In the genomic region with DNA sequence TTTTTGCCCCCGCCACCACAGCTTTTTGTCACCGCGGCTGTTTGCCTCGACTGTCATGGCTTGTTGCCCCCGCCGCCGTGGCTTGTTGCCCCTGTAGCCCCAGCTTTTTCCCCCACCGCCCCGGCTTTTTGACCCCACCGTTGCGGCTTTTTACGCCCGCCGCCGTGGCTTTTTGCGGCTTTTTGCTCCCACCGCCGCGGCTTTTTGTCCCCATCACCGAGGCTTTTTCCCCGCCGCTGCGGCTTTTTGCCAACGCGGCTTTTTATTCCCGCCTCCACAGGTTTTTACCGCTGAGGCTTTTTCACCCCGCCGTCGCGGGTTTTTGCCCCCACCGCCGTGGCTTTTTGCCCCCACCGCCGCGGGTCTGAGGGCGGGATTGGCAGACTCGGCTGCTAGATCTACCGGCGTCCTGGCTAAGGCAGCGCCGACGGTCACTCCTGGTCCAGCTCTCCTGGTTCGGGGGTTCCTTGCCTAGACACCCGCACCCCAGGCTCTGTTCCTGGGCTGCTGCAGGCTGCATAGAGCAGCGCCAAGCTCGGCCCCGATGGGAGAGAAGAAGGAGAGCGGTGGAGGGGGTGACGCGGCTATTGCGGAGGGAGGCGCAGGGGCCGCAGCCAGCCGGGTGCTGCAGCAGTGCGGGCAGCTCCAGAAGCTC, we compare ENCODE assay signal across 16 cellular contexts.
DNase-seq lines count a peak whose midpoint lies in the region; ATAC-seq, FAIRE-seq and TF ChIP-seq lines count a peak whose summit lies in the region.
"Had no signal": no experiment of that assay in that cellular context is flagged by ENCODE, and none has a peak within 500 bp of the region (broad histone marks: within the 10 kb centered on the region; RNA-seq: fewer than 3 reads in every experiment).

No MANE protein-coding gene starts in this region.

- H3K9me3 Mint-ChIP-seq in natural killer cell treated with Interleukin-12 subunit alpha and Interleukin-12 subunit beta and Interleukin-15 and Interleukin-18, amount 100 ng/mL, for 72 hours = peaks cover 8% of the 10 kb centered on the region
- peaks cover 6 to 11% of the 10 kb centered on the region in 2 donors for H3K9me3 Mint-ChIP-seq in natural killer cell
- peaks cover 8% of the 10 kb centered on the region for H3K9me3 Mint-ChIP-seq in stimulated activated memory B cell treated with anti-CD40 and anti-IgM and Interleukin-4, amounts not matched to agents 10 μg/mL and 1 μg/mL and 100 μg/mL, for 72 hours

- no peak overlapping the region for H3K4me3 Mint-ChIP-seq in natural killer cell treated with Interleukin-12 subunit alpha and Interleukin-12 subunit beta and Interleukin-15 and Interleukin-18, amount 100 ng/mL, for 72 hours
- no peak overlapping the region for H3K4me3 Mint-ChIP-seq in natural killer cell
- H3K4me3 Mint-ChIP-seq in stimulated activated memory B cell treated with anti-CD40 and anti-IgM and Interleukin-4, amounts not matched to agents 10 μg/mL and 1 μg/mL and 100 μg/mL, for 72 hours = no peak overlapping the region
- H3K4me3 Mint-ChIP-seq: CD8-positive, alpha-beta memory T cell; H9 had no signal

- no peak overlapping the region for H3K4me3 ChIP-seq in kidney (ENCODE audit: low read length in 2 of 2)
- no peak overlapping the region for H3K4me3 ChIP-seq in spleen
- H3K4me3 ChIP-seq: A549 had no signal

- no peak for FAIRE-seq in kidney (lab: Jason Lieb, UNC)
- FAIRE-seq: A549, GM12892, GM19239 had no signal

- ATAC-seq in natural killer cell treated with Interleukin-12 subunit alpha and Interleukin-12 subunit beta and Interleukin-15 and Interleukin-18, amount 100 ng/mL, for 72 hours = no peak
- ATAC-seq in natural killer cell = no peak
- ATAC-seq in stimulated activated memory B cell treated with anti-CD40 and anti-IgM and Interleukin-4, amounts not matched to agents 10 μg/mL and 1 μg/mL and 100 μg/mL, for 72 hours = no peak
- ATAC-seq: A549 had no signal

- H3K4me1 ChIP-seq in kidney (ENCODE audit: control insufficient read depth in 1 of 2, insufficient read depth in 1 of 2, low read depth in 1 of 2, low read length in 2 of 2) (no peaks in the 10 kb centered on the region), spleen (no peaks in the 10 kb centered on the region)
- H3K4me1 ChIP-seq: A549, Caco-2 had no signal

- no peak for TF ChIP-seq CTCF in natural killer cell (IDR thresholded peaks at IDR 0.05)
- no peak for TF ChIP-seq CTCF in kidney (IDR thresholded peaks at IDR 0.05; ENCODE audit: borderline replicate concordance, extremely low read depth, insufficient read depth)
- no peak for TF ChIP-seq CTCF in spleen (IDR thresholded peaks at IDR 0.05 in 8 of 11, conservative IDR thresholded peaks at IDR 0.05 in 3 of 11)

- no peaks in the 10 kb centered on the region for H3K27me3 Mint-ChIP-seq in natural killer cell treated with Interleukin-12 subunit alpha and Interleukin-12 subunit beta and Interleukin-15 and Interleukin-18, amount 100 ng/mL, for 72 hours
- H3K27me3 Mint-ChIP-seq in natural killer cell (ENCODE audit: low read depth in 2 of 2) = no peaks in the 10 kb centered on the region
- H3K27me3 Mint-ChIP-seq in stimulated activated memory B cell treated with anti-CD40 and anti-IgM and Interleukin-4, amounts not matched to agents 10 μg/mL and 1 μg/mL and 100 μg/mL, for 72 hours = no peaks in the 10 kb centered on the region
- H3K27me3 Mint-ChIP-seq: CD8-positive, alpha-beta memory T cell had no signal

- 76 to 80% (median 78%) methylated on average over 53 to 56 of the region's 56 CpGs for WGBS in spleen, 5 donors

- TF ChIP-seq POLR2A in spleen (IDR thresholded peaks at IDR 0.05) = no peak

- peaks cover 15% of the 10 kb centered on the region for H3K36me3 Mint-ChIP-seq in natural killer cell treated with Interleukin-12 subunit alpha and Interleukin-12 subunit beta and Interleukin-15 and Interleukin-18, amount 100 ng/mL, for 72 hours
- peaks cover 9% of the 10 kb centered on the region for H3K36me3 Mint-ChIP-seq in natural killer cell
- no peaks in the 10 kb centered on the region for H3K36me3 Mint-ChIP-seq in stimulated activated memory B cell treated with anti-CD40 and anti-IgM and Interleukin-4, amounts not matched to agents 10 μg/mL and 1 μg/mL and 100 μg/mL, for 72 hours

- H3K4me1 Mint-ChIP-seq in natural killer cell treated with Interleukin-12 subunit alpha and Interleukin-12 subunit beta and Interleukin-15 and Interleukin-18, amount 100 ng/mL, for 72 hours (ENCODE audit: low read depth in 2 of 2) = no peaks in the 10 kb centered on the region
- no peaks in the 10 kb centered on the region for H3K4me1 Mint-ChIP-seq in natural killer cell
- no peaks in the 10 kb centered on the region for H3K4me1 Mint-ChIP-seq in stimulated activated memory B cell treated with anti-CD40 and anti-IgM and Interleukin-4, amounts not matched to agents 10 μg/mL and 1 μg/mL and 100 μg/mL, for 72 hours
- H3K4me1 Mint-ChIP-seq: CD8-positive, alpha-beta memory T cell; H9 had no signal

- H3K36me3 ChIP-seq in kidney (ENCODE audit: control insufficient read depth in 1 of 2, insufficient read depth in 2 of 2, low read length in 2 of 2) (no peaks in the 10 kb centered on the region), spleen (no peaks in the 10 kb centered on the region)

- H3K27ac ChIP-seq in kidney (ENCODE audit: low read depth in 2 of 2, low read length in 2 of 2) (no peak overlapping the region), spleen (no peak overlapping the region)
- H3K27ac ChIP-seq: A549 had no signal

- H3K27ac Mint-ChIP-seq in natural killer cell treated with Interleukin-12 subunit alpha and Interleukin-12 subunit beta and Interleukin-15 and Interleukin-18, amount 100 ng/mL, for 72 hours = no peak overlapping the region
- H3K27ac Mint-ChIP-seq in natural killer cell = no peak overlapping the region
- H3K27ac Mint-ChIP-seq in stimulated activated memory B cell treated with anti-CD40 and anti-IgM and Interleukin-4, amounts not matched to agents 10 μg/mL and 1 μg/mL and 100 μg/mL, for 72 hours = no peak overlapping the region
- H3K27ac Mint-ChIP-seq: CD8-positive, alpha-beta memory T cell; H9 had no signal

- DNase-seq in natural killer cell treated with Interleukin-12 subunit alpha and Interleukin-12 subunit beta and Interleukin-15 and Interleukin-18, amount 100 ng/mL, for 72 hours (ENCODE audit: low spot score) = peak; percentile 55
- no peak for DNase-seq in natural killer cell
- DNase-seq in kidney = peak; percentile 59
- DNase-seq in spleen = peak; percentile 59
- no peak for DNase-seq in germinal center (ENCODE audit: low spot score)
- DNase-seq in NCI-H146 (lab: John Stamatoyannopoulos, UW) = no peak
- DNase-seq: Caco-2, DND-41, GDM1, GOT3, H9 had no signal

- no peaks in the 10 kb centered on the region for H3K9me3 ChIP-seq in kidney (ENCODE audit: control insufficient read depth in 1 of 2, low read length in 2 of 2)
- H3K9me3 ChIP-seq in spleen = peaks cover 0 to 74% (median 63%) of the 10 kb centered on the region in 8 donors
- H3K9me3 ChIP-seq: A549 had no signal

- intact Hi-C loops in natural killer cell (cut with micrococcal nuclease) (no loop called here), kidney (cut with DNase I) (no loop called here), spleen (cut with DNase I; ENCODE audit: low total_unique reads) (no loop called here)

- H3K9ac ChIP-seq in kidney (ENCODE audit: low read length in 2 of 2) = no peak overlapping the region

- peaks cover 0 to 4% (median 0%) of the 10 kb centered on the region in 7 donors for H3K27me3 ChIP-seq in spleen (replicated peaks in 1 of 7)

Comparison
In these comparisons a context has a peak if more than half of its experiments do, and no peak if none do; other contexts are left out.
1. DNase-seq: peak in natural killer cell treated with Interleukin-12 subunit alpha and Interleukin-12 subunit beta and Interleukin-15 and Interleukin-18, amount 100 ng/mL, for 72 hours (single experiment), kidney (single experiment) and spleen (single experiment); none in natural killer cell (single experiment), germinal center (single experiment) and NCI-H146 (single experiment).